ENCODE assay signal across 24 cellular contexts in genomic region chr2:218130822-218131221, GRCh38. TPM values are rescaled to one million over a fixed set of nuclear protein-coding genes. Genes with fewer than 3 reads are reported as not detected.
DNase-seq lines count a peak whose midpoint lies in the region; ATAC-seq and TF ChIP-seq lines count a peak whose summit lies in the region.
"Had no signal": no experiment of that assay in that cellular context is flagged by ENCODE, and none has a peak within 500 bp of the region (broad histone marks: within the 10 kb centered on the region; RNA-seq: fewer than 3 reads in every experiment).

No MANE protein-coding gene starts in this region.

- H3K4me3 Mint-ChIP-seq in natural killer cell treated with Interleukin-12 subunit alpha and Interleukin-12 subunit beta and Interleukin-15 and Interleukin-18, amount 100 ng/mL, for 72 hours, result peak overlapping the region; percentile 80
- H3K4me3 Mint-ChIP-seq: CD4-positive, CD25-positive, alpha-beta regulatory T cell had no signal

- no peak for TF ChIP-seq POLR2A in vagina (IDR thresholded peaks at IDR 0.05)

- H3K4me1 Mint-ChIP-seq in natural killer cell treated with Interleukin-12 subunit alpha and Interleukin-12 subunit beta and Interleukin-15 and Interleukin-18, amount 100 ng/mL, for 72 hours (ENCODE audit: low read depth in 2 of 2), result peaks cover 50 to 60% of the 10 kb centered on the region in 2 donors

- no peak overlapping the region for H3K27ac ChIP-seq in vagina
- H3K27ac ChIP-seq: GM23248, HL-60, SJCRH30 had no signal

- ATAC-seq in esophagus mucosa, result peak; percentile 82
- ATAC-seq in natural killer cell treated with Interleukin-12 subunit alpha and Interleukin-12 subunit beta and Interleukin-15 and Interleukin-18, amount 100 ng/mL, for 72 hours, result peak in 1 of 2 donors; percentile 30
- ATAC-seq: Panc1 had no signal

- peak; percentile 12 for DNase-seq in RPMI8226
- DNase-seq in natural killer cell treated with Interleukin-12 subunit alpha and Interleukin-12 subunit beta and Interleukin-15 and Interleukin-18, amount 100 ng/mL, for 72 hours (ENCODE audit: low spot score), result no peak
- DNase-seq in NCI-H446 (lab: John Stamatoyannopoulos, UW), result no peak
- no peak for DNase-seq in kidney tubule cell (ENCODE audit: low spot score)
- no peak for DNase-seq in NCI-H446 treated with DMSO at 0.1 percent for 48 hours (lab: John Stamatoyannopoulos, UW)
- no peak for DNase-seq in vagina (ENCODE audit: extremely low spot score in 2 of 2)
- DNase-seq: CD4-positive, CD25-positive, alpha-beta regulatory T cell; COR-L47; DMS 273 treated with DMSO at 0.1 percent for 48 hours; DMS79 treated with DMSO at 0.1 percent for 48 hours; GM23248; HCEC 1CT; NCI-H1105; NCI-H146; NCI-H2029; NCI-H226; NCI-H524 treated with DMSO at 0.1 percent for 48 hours; NCI-H82; SJCRH30 had no signal

- no peaks in the 10 kb centered on the region for H3K27me3 Mint-ChIP-seq in natural killer cell treated with Interleukin-12 subunit alpha and Interleukin-12 subunit beta and Interleukin-15 and Interleukin-18, amount 100 ng/mL, for 72 hours

- peaks cover 3% of the 10 kb centered on the region for H3K9me3 Mint-ChIP-seq in natural killer cell treated with Interleukin-12 subunit alpha and Interleukin-12 subunit beta and Interleukin-15 and Interleukin-18, amount 100 ng/mL, for 72 hours

- no peaks in the 10 kb centered on the region for H3K9me3 ChIP-seq in vagina
- H3K9me3 ChIP-seq: SJCRH30 had no signal

- intact Hi-C loops in vagina (cut with DNase I), result no loop called here

- no peaks in the 10 kb centered on the region for H3K36me3 ChIP-seq in vagina
- H3K36me3 ChIP-seq: SJCRH30 had no signal

- no peaks in the 10 kb centered on the region for H3K27me3 ChIP-seq in vagina
- H3K27me3 ChIP-seq: SJCRH30 had no signal

- peaks cover 19% of the 10 kb centered on the region for H3K4me1 ChIP-seq in vagina
- H3K4me1 ChIP-seq: SJCRH30 had no signal

- H3K4me3 ChIP-seq in vagina, result no peak overlapping the region
- H3K4me3 ChIP-seq: GM23248, SJCRH30 had no signal

- no peak for TF ChIP-seq CTCF in vagina (IDR thresholded peaks at IDR 0.05)

- H3K36me3 Mint-ChIP-seq in natural killer cell treated with Interleukin-12 subunit alpha and Interleukin-12 subunit beta and Interleukin-15 and Interleukin-18, amount 100 ng/mL, for 72 hours, result peaks cover 4% of the 10 kb centered on the region
- H3K36me3 Mint-ChIP-seq: CD4-positive, CD25-positive, alpha-beta regulatory T cell had no signal

- H3K27ac Mint-ChIP-seq in natural killer cell treated with Interleukin-12 subunit alpha and Interleukin-12 subunit beta and Interleukin-15 and Interleukin-18, amount 100 ng/mL, for 72 hours, result peak overlapping the region; percentile 80 to 95
- H3K27ac Mint-ChIP-seq: CD4-positive, CD25-positive, alpha-beta regulatory T cell had no signal

RNA-seq across cellular contexts. Expression of gene CXCR2, which starts 5.0 kb away (rescaled TPM):
- total RNA-seq in esophagus mucosa (18.7 TPM), vagina (6.4 TPM)
- 1 to 10 TPM in 1 of 2 donors, under 1 TPM in 1; 0.47 to 2.1 TPM for total RNA-seq in natural killer cell treated with Interleukin-12 subunit alpha and Interleukin-12 subunit beta and Interleukin-15 and Interleukin-18, amount 100 ng/mL, for 72 hours
- total RNA-seq: A673; CD4-positive, CD25-positive, alpha-beta regulatory T cell; GM23248; SJCRH30 had no signal

RNA-seq across cellular contexts. Expression of gene CXCR1, which starts 35.9 kb away (rescaled TPM):
- 0.72 TPM for total RNA-seq in esophagus mucosa
- total RNA-seq in natural killer cell treated with Interleukin-12 subunit alpha and Interleukin-12 subunit beta and Interleukin-15 and Interleukin-18, amount 100 ng/mL, for 72 hours, result under 1 TPM in 1 of 2 donors, not detected in 1; 0.28 TPM
- 0.49 TPM for total RNA-seq in vagina
- total RNA-seq: A673; CD4-positive, CD25-positive, alpha-beta regulatory T cell; GM23248; HT1080; SJCRH30 had no signal
